Comparison of ENCODE assay signal across 16 cellular contexts in genomic region chr7:151411551-151411950, GRCh38. TPM values are rescaled to one million over a fixed set of nuclear protein-coding genes. Genes with fewer than 3 reads are reported as not detected.
DNase-seq lines count a peak whose midpoint lies in the region; ATAC-seq and TF ChIP-seq lines count a peak whose summit lies in the region.
"Had no signal": no experiment of that assay in that cellular context is flagged by ENCODE, and none has a peak within 500 bp of the region (broad histone marks: within the 10 kb centered on the region; RNA-seq: fewer than 3 reads in every experiment).

No MANE protein-coding gene starts in this region.

- H3K36me3 Mint-ChIP-seq in WTC11 = no peaks in the 10 kb centered on the region
- peaks cover 17% of the 10 kb centered on the region for H3K36me3 Mint-ChIP-seq in nephron progenitor cell (ENCODE audit: low read depth)

- peaks cover 64% of the 10 kb centered on the region for H3K27me3 Mint-ChIP-seq in WTC11 (ENCODE audit: low read depth)
- H3K27me3 Mint-ChIP-seq in nephron progenitor cell (ENCODE audit: low read depth, poor library complexity) = peaks cover 36% of the 10 kb centered on the region

- H3K36me3 ChIP-seq in PC-3 (ENCODE audit: low read depth, low read length) = no peaks in the 10 kb centered on the region
- H3K36me3 ChIP-seq: esophagus muscularis mucosa, sigmoid colon had no signal

- CTCF ChIA-PET in WTC11 (lab: Charles Lee) (interaction anchor here (0.6 to 3.2 kb wide), 6 partner anchors 11 to 43 kb away, joined by 3 to 22 read pairs (median 7); partner anchors contain the start of gene CRYGN), PC-3 (lab: Charles Lee) (interaction anchor here (0.6 kb wide), 1 partner anchor 381 kb away, joined by 3 read pairs; no protein-coding TSS in a partner anchor)

- intact Hi-C loops in PC-3 (cut with micrococcal nuclease) = no loop called here

- no peaks in the 10 kb centered on the region for H3K79me2 ChIP-seq in PC-3 (ENCODE audit: low read length)

- H3K9me3 Mint-ChIP-seq in WTC11 (no peaks in the 10 kb centered on the region), nephron progenitor cell (peaks cover 10% of the 10 kb centered on the region)

- POLR2A ChIA-PET in WTC11 (lab: Charles Lee) = interaction anchor here (0.7 to 1.2 kb wide), 2 partner anchors 29 to 311 kb away, joined by 3 to 4 read pairs; partner anchors contain the start of gene CRYGN
- POLR2A ChIA-PET in PC-3 (lab: Charles Lee; ENCODE audit: unreplicated experiment) = no interaction called here

- H3K4me1 Mint-ChIP-seq in WTC11 = peaks cover 39% of the 10 kb centered on the region
- peaks cover 43% of the 10 kb centered on the region for H3K4me1 Mint-ChIP-seq in nephron progenitor cell

- no peaks in the 10 kb centered on the region for H3K9me3 ChIP-seq in PC-3 (ENCODE audit: low read length)
- H3K9me3 ChIP-seq: esophagus muscularis mucosa, sigmoid colon had no signal

- BruUV-seq in PC-3 (replicated peaks; lab: Mats Ljungman, UMichigan) = no TSS peak

- no peak for ATAC-seq in WTC11
- no peak for ATAC-seq in HG02763 (IDR thresholded peaks at IDR 0.05; ENCODE audit: unreplicated experiment)
- no peak for ATAC-seq in PC-3

- TF ChIP-seq CTCF in GM12873 (IDR thresholded peaks at IDR 0.05; ENCODE audit: insufficient read depth, low read depth, low read length, missing control alignments) = peak; percentile 11
- no peak for TF ChIP-seq CTCF in WTC11 (IDR thresholded peaks at IDR 0.05)
- no peak for TF ChIP-seq CTCF in nephron progenitor cell (IDR thresholded peaks at IDR 0.05)
- TF ChIP-seq CTCF in PC-3 (conservative IDR thresholded peaks at IDR 0.05; ENCODE audit: low read depth, low read length) = no peak

- H3F3A ChIP-seq in PC-3 (ENCODE audit: low read length, unreplicated experiment) = no peaks in the 10 kb centered on the region

- no peak overlapping the region for H3K4me3 ChIP-seq in PC-3 (ENCODE audit: low read length)

- no peak overlapping the region for H3K4me2 ChIP-seq in PC-3 (ENCODE audit: low read length)

- no peak overlapping the region for H3K9ac ChIP-seq in PC-3 (ENCODE audit: low read length)

- DNase-seq in NAMALWA (ENCODE audit: low spot score) (peak; percentile 78), WTC11 (ENCODE audit: low spot score) (no peak), nephron progenitor cell (no peak), LoVo (ENCODE audit: low spot score) (no peak), PC-3 (no peak)
- no peak for DNase-seq in activated CD8-positive, alpha-beta memory T cell treated with anti-CD3 and anti-CD28 coated beads, Interleukin-2, amount 50 U/mL, for 48 hours
- DNase-seq: activated CD4-positive, alpha-beta T cell treated with anti-CD3 and anti-CD28 coated beads, Interleukin-2, amount 50 U/mL, for 4 hours; activated naive CD4-positive, alpha-beta T cell treated with Interleukin-2 at 50 U/mL for 16 hours; Calu3 had no signal

- no peaks in the 10 kb centered on the region for H3K4me1 ChIP-seq in PC-3 (ENCODE audit: insufficient read depth, low read length)

- peaks cover 19% of the 10 kb centered on the region for H3K27me3 ChIP-seq in PC-3 (ENCODE audit: low read length)

- peak overlapping the region; percentile 73; the same call in 1 of the 2 replicates for H3K4me3 Mint-ChIP-seq in WTC11
- H3K4me3 Mint-ChIP-seq in nephron progenitor cell = peak overlapping the region; percentile 84

- H2AFZ ChIP-seq in PC-3 (ENCODE audit: low read length) = no peak overlapping the region

- H3K27ac ChIP-seq in PC-3 (ENCODE audit: low read length) = no peak overlapping the region
- H3K27ac ChIP-seq: esophagus muscularis mucosa had no signal

- H3K27ac Mint-ChIP-seq in WTC11 (no peak overlapping the region), nephron progenitor cell (no peak overlapping the region)

- no peaks in the 10 kb centered on the region for H3K9me2 ChIP-seq in PC-3 (replicated peaks; ENCODE audit: low read length)

- no peaks in the 10 kb centered on the region for H4K20me1 ChIP-seq in PC-3 (ENCODE audit: low read length)

TF ChIP-seq in WTC11, 78 proteins besides CTCF, POLR2A, EP300 and RAD21:
- TF ChIP-seq RORB (CRISPR knock-in tag; IDR thresholded peaks at IDR 0.05) (no peak), NFATC4 (CRISPR knock-in tag; IDR thresholded peaks at IDR 0.05) (no peak), MXD4 (CRISPR knock-in tag; IDR thresholded peaks at IDR 0.05; ENCODE audit: borderline replicate concordance) (no peak), FOXP4 (CRISPR knock-in tag; IDR thresholded peaks at IDR 0.05) (0 out of 2 replicates have a peak, but pooled peaks have one; percentile 24), EMX1 (CRISPR knock-in tag; IDR thresholded peaks at IDR 0.05) (no peak), NR3C1 (CRISPR knock-in tag; conservative IDR thresholded peaks at IDR 0.05; ENCODE audit: low read depth) (no peak), TEAD1 (CRISPR knock-in tag; IDR thresholded peaks at IDR 0.05) (no peak), ZNF396 (CRISPR knock-in tag; IDR thresholded peaks at IDR 0.05; ENCODE audit: borderline replicate concordance) (no peak)
TF ChIP-seq in WTC11: peak in this region for 1.

RNA-seq across cellular contexts. Expression of gene WDR86, which starts 1.7 kb away (rescaled TPM):
- 24.4 to 32.4 TPM (median 30.7 TPM) in 3 replicates for total RNA-seq in WTC11 (2021)
- total RNA-seq in PC-3 (2014; rRNA removed) = not detected in 2 replicates
- total RNA-seq: Calu3, cardiac septum, H4, NCI-H460 had no signal

RNA-seq across cellular contexts. Expression of gene CRYGN, which starts 28.4 kb away (rescaled TPM):
- total RNA-seq in WTC11 (2021) (1.0 to 1.6 TPM (median 1.5 TPM) in 3 replicates), PC-3 (2014; rRNA removed) (0.11 TPM in 1 of 2 replicates, not detected in the other)
- total RNA-seq: Calu3, cardiac septum, H4 had no signal

Comparison
In these comparisons a context has a peak if more than half of its experiments do, and no peak if none do; other contexts are left out.
1. RNA of gene WDR86, which starts 1.7 kb away (total RNA-seq): 24.4 to 32.4 TPM in WTC11; not detected in PC-3; every median in the first group is over 10 times any median in the second.